Comparison of ENCODE assay signal across 20 cellular contexts in genomic region chr4:184342167-184342856, GRCh38.
DNase-seq lines count a peak whose midpoint lies in the region; ATAC-seq and TF ChIP-seq lines count a peak whose summit lies in the region.
"Had no signal": no experiment of that assay in that cellular context is flagged by ENCODE, and none has a peak within 500 bp of the region (broad histone marks: within the 10 kb centered on the region; RNA-seq: fewer than 3 reads in every experiment).

No MANE protein-coding gene starts in this region.

- no peak for TF ChIP-seq CTCF in type B pancreatic cell (conservative IDR thresholded peaks at IDR 0.05)

- peaks cover 3% of the 10 kb centered on the region for H3K27me3 Mint-ChIP-seq in stimulated activated naive CD8-positive, alpha-beta T cell treated with anti-CD3 and anti-CD28 coated beads, Interleukin-15, Interleukin-2, amounts not matched to agents 100 ng/mL and 50 ng/mL, for 24 hours
- peaks cover 7% of the 10 kb centered on the region for H3K27me3 Mint-ChIP-seq in stimulated activated naive CD8-positive, alpha-beta T cell treated with anti-CD3 and anti-CD28 coated beads, Interleukin-15, amount 100 ng/mL, for 72 hours
- H3K27me3 Mint-ChIP-seq in dendritic cell treated with granulocyte-macrophage colony-stimulating factor and Interleukin-4, amounts not matched to agents 40 ng/mL and 50 ng/mL, for 4 days, result no peaks in the 10 kb centered on the region
- no peaks in the 10 kb centered on the region for H3K27me3 Mint-ChIP-seq in natural killer cell treated with Interleukin-12 subunit alpha and Interleukin-12 subunit beta and Interleukin-15 and Interleukin-18, amount 100 ng/mL, for 72 hours
- no peaks in the 10 kb centered on the region for H3K27me3 Mint-ChIP-seq in type B pancreatic cell
- H3K27me3 Mint-ChIP-seq: CD4-positive, alpha-beta memory T cell had no signal

- no peak overlapping the region for H3K27ac Mint-ChIP-seq in stimulated activated naive CD8-positive, alpha-beta T cell treated with anti-CD3 and anti-CD28 coated beads, Interleukin-15, Interleukin-2, amounts not matched to agents 100 ng/mL and 50 ng/mL, for 24 hours
- H3K27ac Mint-ChIP-seq in stimulated activated naive CD8-positive, alpha-beta T cell treated with anti-CD3 and anti-CD28 coated beads, Interleukin-15, amount 100 ng/mL, for 72 hours, result peak overlapping the region in 1 of 2 donors; percentile 58
- H3K27ac Mint-ChIP-seq in dendritic cell treated with granulocyte-macrophage colony-stimulating factor and Interleukin-4, amounts not matched to agents 40 ng/mL and 50 ng/mL, for 4 days, result peak overlapping the region; percentile 94
- peak overlapping the region in 1 of 2 donors; percentile 69 for H3K27ac Mint-ChIP-seq in natural killer cell treated with Interleukin-12 subunit alpha and Interleukin-12 subunit beta and Interleukin-15 and Interleukin-18, amount 100 ng/mL, for 72 hours
- no peak overlapping the region for H3K27ac Mint-ChIP-seq in type B pancreatic cell

- peak overlapping the region; percentile 24 for H3K4me3 Mint-ChIP-seq in stimulated activated naive CD8-positive, alpha-beta T cell treated with anti-CD3 and anti-CD28 coated beads, Interleukin-15, Interleukin-2, amounts not matched to agents 100 ng/mL and 50 ng/mL, for 24 hours
- no peak overlapping the region for H3K4me3 Mint-ChIP-seq in stimulated activated naive CD8-positive, alpha-beta T cell treated with anti-CD3 and anti-CD28 coated beads, Interleukin-15, amount 100 ng/mL, for 72 hours
- no peak overlapping the region for H3K4me3 Mint-ChIP-seq in dendritic cell treated with granulocyte-macrophage colony-stimulating factor and Interleukin-4, amounts not matched to agents 40 ng/mL and 50 ng/mL, for 4 days
- peak overlapping the region; percentile 74 for H3K4me3 Mint-ChIP-seq in natural killer cell treated with Interleukin-12 subunit alpha and Interleukin-12 subunit beta and Interleukin-15 and Interleukin-18, amount 100 ng/mL, for 72 hours
- H3K4me3 Mint-ChIP-seq in type B pancreatic cell, result peak overlapping the region; percentile 66

- peaks cover 49% of the 10 kb centered on the region for H3K4me1 Mint-ChIP-seq in stimulated activated naive CD8-positive, alpha-beta T cell treated with anti-CD3 and anti-CD28 coated beads, Interleukin-15, Interleukin-2, amounts not matched to agents 100 ng/mL and 50 ng/mL, for 24 hours (ENCODE audit: low read depth)
- H3K4me1 Mint-ChIP-seq in stimulated activated naive CD8-positive, alpha-beta T cell treated with anti-CD3 and anti-CD28 coated beads, Interleukin-15, amount 100 ng/mL, for 72 hours, result peaks cover 71% of the 10 kb centered on the region
- H3K4me1 Mint-ChIP-seq in dendritic cell treated with granulocyte-macrophage colony-stimulating factor and Interleukin-4, amounts not matched to agents 40 ng/mL and 50 ng/mL, for 4 days (ENCODE audit: low read depth), result peaks cover 58% of the 10 kb centered on the region
- H3K4me1 Mint-ChIP-seq in natural killer cell treated with Interleukin-12 subunit alpha and Interleukin-12 subunit beta and Interleukin-15 and Interleukin-18, amount 100 ng/mL, for 72 hours (ENCODE audit: low read depth in 2 of 2), result peaks cover 31 to 32% of the 10 kb centered on the region in 2 donors
- H3K4me1 Mint-ChIP-seq in type B pancreatic cell (ENCODE audit: unreplicated experiment), result peaks cover 24% of the 10 kb centered on the region

- no peaks in the 10 kb centered on the region for H3K9me3 Mint-ChIP-seq in stimulated activated naive CD8-positive, alpha-beta T cell treated with anti-CD3 and anti-CD28 coated beads, Interleukin-15, Interleukin-2, amounts not matched to agents 100 ng/mL and 50 ng/mL, for 24 hours
- peaks cover 0 to under 1% of the 10 kb centered on the region in 2 donors for H3K9me3 Mint-ChIP-seq in stimulated activated naive CD8-positive, alpha-beta T cell treated with anti-CD3 and anti-CD28 coated beads, Interleukin-15, amount 100 ng/mL, for 72 hours
- peaks cover 1% of the 10 kb centered on the region for H3K9me3 Mint-ChIP-seq in dendritic cell treated with granulocyte-macrophage colony-stimulating factor and Interleukin-4, amounts not matched to agents 40 ng/mL and 50 ng/mL, for 4 days
- no peaks in the 10 kb centered on the region for H3K9me3 Mint-ChIP-seq in natural killer cell treated with Interleukin-12 subunit alpha and Interleukin-12 subunit beta and Interleukin-15 and Interleukin-18, amount 100 ng/mL, for 72 hours
- H3K9me3 Mint-ChIP-seq in type B pancreatic cell, result peaks cover 5% of the 10 kb centered on the region

- ATAC-seq in stimulated activated naive CD8-positive, alpha-beta T cell treated with anti-CD3 and anti-CD28 coated beads, Interleukin-15, amount 100 ng/mL, for 72 hours, result no peak
- no peak for ATAC-seq in natural killer cell treated with Interleukin-12 subunit alpha and Interleukin-12 subunit beta and Interleukin-15 and Interleukin-18, amount 100 ng/mL, for 72 hours
- ATAC-seq in GM21526 (IDR thresholded peaks at IDR 0.05; ENCODE audit: low FRiP score, unreplicated experiment) (no peak), sciatic nerve (no peak)

- DNase-seq in stimulated activated naive CD8-positive, alpha-beta T cell treated with anti-CD3 and anti-CD28 coated beads, Interleukin-15, amount 100 ng/mL, for 72 hours, result no peak
- no peak for DNase-seq in natural killer cell treated with Interleukin-12 subunit alpha and Interleukin-12 subunit beta and Interleukin-15 and Interleukin-18, amount 100 ng/mL, for 72 hours (ENCODE audit: low spot score)
- DNase-seq in type B pancreatic cell (ENCODE audit: extremely low spot score, unreplicated experiment) (no peak), NCI-H146 treated with DMSO at 0.1 percent for 48 hours (lab: John Stamatoyannopoulos, UW; ENCODE audit: unreplicated experiment) (no peak), sciatic nerve (ENCODE audit: low spot score) (no peak)
- DNase-seq: activated CD8-positive, alpha-beta memory T cell treated with anti-CD3 and anti-CD28 coated beads for 24 hours; aorta; CD4-positive, alpha-beta memory T cell; DND-41; H9; KBM-7; kidney glomerular epithelial cell; mesenchymal stem cell; NCI-H2029; NCI-H446; stimulated activated CD4-positive, alpha-beta T cell treated with anti-CD3 and anti-CD28 coated beads, Interleukin-2, amount 100 ng/mL, for 24 hours; uterus had no signal

- no peaks in the 10 kb centered on the region for H3K36me3 Mint-ChIP-seq in stimulated activated naive CD8-positive, alpha-beta T cell treated with anti-CD3 and anti-CD28 coated beads, Interleukin-15, Interleukin-2, amounts not matched to agents 100 ng/mL and 50 ng/mL, for 24 hours (ENCODE audit: low read depth)
- no peaks in the 10 kb centered on the region for H3K36me3 Mint-ChIP-seq in dendritic cell treated with granulocyte-macrophage colony-stimulating factor and Interleukin-4, amounts not matched to agents 40 ng/mL and 50 ng/mL, for 4 days (ENCODE audit: low read depth)
- no peaks in the 10 kb centered on the region for H3K36me3 Mint-ChIP-seq in natural killer cell treated with Interleukin-12 subunit alpha and Interleukin-12 subunit beta and Interleukin-15 and Interleukin-18, amount 100 ng/mL, for 72 hours
- H3K36me3 Mint-ChIP-seq in type B pancreatic cell, result no peaks in the 10 kb centered on the region
- H3K36me3 Mint-ChIP-seq: CD4-positive, alpha-beta memory T cell had no signal

- intact Hi-C loops in dendritic cell treated with granulocyte-macrophage colony-stimulating factor and Interleukin-4, amounts not matched to agents 40 ng/mL and 50 ng/mL, for 4 days (cut with micrococcal nuclease), result no loop called here
- intact Hi-C loops in sciatic nerve (cut with DNase I), result no loop called here

Comparison
In these comparisons a context has a peak if more than half of its experiments do, and no peak if none do; other contexts are left out.
1. H3K4me3 Mint-ChIP-seq: peak in stimulated activated naive CD8-positive, alpha-beta T cell treated with anti-CD3 and anti-CD28 coated beads, Interleukin-15, Interleukin-2, amounts not matched to agents 100 ng/mL and 50 ng/mL, for 24 hours (single experiment), natural killer cell treated with Interleukin-12 subunit alpha and Interleukin-12 subunit beta and Interleukin-15 and Interleukin-18, amount 100 ng/mL, for 72 hours (single experiment) and type B pancreatic cell (single experiment); none in stimulated activated naive CD8-positive, alpha-beta T cell treated with anti-CD3 and anti-CD28 coated beads, Interleukin-15, amount 100 ng/mL, for 72 hours (0 of 2) and dendritic cell treated with granulocyte-macrophage colony-stimulating factor and Interleukin-4, amounts not matched to agents 40 ng/mL and 50 ng/mL, for 4 days (single experiment).